Comparison of ENCODE assay signal across 1 cellular context in the genomic region with DNA sequence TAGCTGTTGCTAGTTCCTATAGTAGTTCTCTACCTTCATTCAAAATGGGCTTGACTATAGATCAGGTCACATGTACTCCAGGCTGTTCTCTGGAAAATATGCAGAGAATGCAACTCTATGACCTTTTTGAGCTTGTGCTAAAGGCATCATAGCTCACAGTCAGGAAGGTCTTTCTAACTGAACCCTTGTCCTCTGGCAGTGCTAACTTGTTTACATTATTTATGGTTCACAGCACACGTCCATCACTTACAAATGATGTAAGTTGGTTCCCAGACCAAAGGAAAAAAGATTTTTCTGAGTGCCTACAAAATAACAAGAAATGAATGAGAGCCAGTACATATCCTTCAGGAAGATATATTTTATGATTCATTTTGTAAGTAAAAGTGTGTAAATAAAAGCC.
A peak's percentile ranks its signal among the peaks of the same experiment; 100 is the strongest.
TF ChIP-seq lines count a peak whose summit lies in the region.

No MANE protein-coding gene starts in this region.

TF ChIP-seq in HepG2, 621 proteins besides CTCF, POLR2A, EP300 and RAD21 (continued from another document and continues in another):
- peak; percentile 97 for TF ChIP-seq FOXK1 (CRISPR knock-in tag; IDR thresholded peaks at IDR 0.05; ENCODE audit: borderline replicate concordance, low read depth)
- TF ChIP-seq PAXIP1 (CRISPR knock-in tag; conservative IDR thresholded peaks at IDR 0.05), result peak; percentile 98
- TF ChIP-seq, protein P1, sequence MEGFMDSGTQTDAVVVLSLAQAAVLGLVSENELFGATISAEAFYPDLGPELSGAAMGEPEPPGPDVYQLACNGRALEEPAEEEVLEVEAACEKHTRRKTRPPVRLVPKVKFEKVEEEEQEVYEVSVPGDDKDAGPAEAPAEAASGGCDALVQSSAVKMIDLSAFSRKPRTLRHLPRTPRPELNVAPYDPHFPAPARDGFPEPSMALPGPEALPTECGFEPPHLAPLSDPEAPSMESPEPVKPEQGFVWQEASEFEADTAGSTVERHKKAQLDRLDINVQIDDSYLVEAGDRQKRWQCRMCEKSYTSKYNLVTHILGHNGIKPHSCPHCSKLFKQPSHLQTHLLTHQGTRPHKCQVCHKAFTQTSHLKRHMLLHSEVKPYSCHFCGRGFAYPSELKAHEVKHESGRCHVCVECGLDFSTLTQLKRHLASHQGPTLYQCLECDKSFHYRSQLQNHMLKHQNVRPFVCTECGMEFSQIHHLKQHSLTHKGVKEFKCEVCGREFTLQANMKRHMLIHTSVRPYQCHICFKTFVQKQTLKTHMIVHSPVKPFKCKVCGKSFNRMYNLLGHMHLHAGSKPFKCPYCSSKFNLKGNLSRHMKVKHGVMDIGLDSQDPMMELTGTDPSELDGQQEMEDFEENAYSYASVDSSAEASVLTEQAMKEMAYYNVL (CRISPR knock-in tag; IDR thresholded peaks at IDR 0.05; ENCODE audit: borderline replicate concordance), result peak; percentile 89; the same call in 1 of the 2 replicates
- no peak for TF ChIP-seq ZZZ3 (CRISPR knock-in tag; IDR thresholded peaks at IDR 0.05; ENCODE audit: borderline replicate concordance)
- TF ChIP-seq PCBP1 (IDR thresholded peaks at IDR 0.05; ENCODE audit: borderline replicate concordance, low read depth, low read length), result no peak
- TF ChIP-seq MYNN (CRISPR knock-in tag; IDR thresholded peaks at IDR 0.05; ENCODE audit: low read depth), result no peak
- no peak for TF ChIP-seq ZNF180 (CRISPR knock-in tag; IDR thresholded peaks at IDR 0.05; ENCODE audit: borderline replicate concordance, low read depth)
- TF ChIP-seq REL (CRISPR knock-in tag; conservative IDR thresholded peaks at IDR 0.05), result no peak
- TF ChIP-seq FOXA3 (CRISPR knock-in tag; IDR thresholded peaks at IDR 0.05), result peak; percentile 99
- no peak for TF ChIP-seq U2AF1 (optimal IDR thresholded peaks at IDR 0.05; ENCODE audit: low read depth, low read length)
- TF ChIP-seq ZSCAN22 (CRISPR knock-in tag; IDR thresholded peaks at IDR 0.05), result no peak
- no peak; the same call in 1 of the 2 replicates for TF ChIP-seq ZBTB34 (CRISPR knock-in tag; IDR thresholded peaks at IDR 0.05)
- TF ChIP-seq ZBTB26 (CRISPR knock-in tag; IDR thresholded peaks at IDR 0.05; ENCODE audit: borderline replicate concordance), result peak; percentile 77
- no peak for TF ChIP-seq HOXA7 (CRISPR knock-in tag; IDR thresholded peaks at IDR 0.05)
- TF ChIP-seq PRPF4 (IDR thresholded peaks at IDR 0.05; ENCODE audit: low read depth, low read length, poor library complexity, severe bottlenecking), result no peak
- TF ChIP-seq CCAR2 (optimal IDR thresholded peaks at IDR 0.05; ENCODE audit: low read depth, low read length), result no peak
- TF ChIP-seq, protein P2, sequence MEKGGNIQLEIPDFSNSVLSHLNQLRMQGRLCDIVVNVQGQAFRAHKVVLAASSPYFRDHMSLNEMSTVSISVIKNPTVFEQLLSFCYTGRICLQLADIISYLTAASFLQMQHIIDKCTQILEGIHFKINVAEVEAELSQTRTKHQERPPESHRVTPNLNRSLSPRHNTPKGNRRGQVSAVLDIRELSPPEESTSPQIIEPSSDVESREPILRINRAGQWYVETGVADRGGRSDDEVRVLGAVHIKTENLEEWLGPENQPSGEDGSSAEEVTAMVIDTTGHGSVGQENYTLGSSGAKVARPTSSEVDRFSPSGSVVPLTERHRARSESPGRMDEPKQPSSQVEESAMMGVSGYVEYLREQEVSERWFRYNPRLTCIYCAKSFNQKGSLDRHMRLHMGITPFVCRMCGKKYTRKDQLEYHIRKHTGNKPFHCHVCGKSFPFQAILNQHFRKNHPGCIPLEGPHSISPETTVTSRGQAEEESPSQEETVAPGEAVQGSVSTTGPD (CRISPR knock-in tag; IDR thresholded peaks at IDR 0.05), result no peak
- TF ChIP-seq, protein P3, sequence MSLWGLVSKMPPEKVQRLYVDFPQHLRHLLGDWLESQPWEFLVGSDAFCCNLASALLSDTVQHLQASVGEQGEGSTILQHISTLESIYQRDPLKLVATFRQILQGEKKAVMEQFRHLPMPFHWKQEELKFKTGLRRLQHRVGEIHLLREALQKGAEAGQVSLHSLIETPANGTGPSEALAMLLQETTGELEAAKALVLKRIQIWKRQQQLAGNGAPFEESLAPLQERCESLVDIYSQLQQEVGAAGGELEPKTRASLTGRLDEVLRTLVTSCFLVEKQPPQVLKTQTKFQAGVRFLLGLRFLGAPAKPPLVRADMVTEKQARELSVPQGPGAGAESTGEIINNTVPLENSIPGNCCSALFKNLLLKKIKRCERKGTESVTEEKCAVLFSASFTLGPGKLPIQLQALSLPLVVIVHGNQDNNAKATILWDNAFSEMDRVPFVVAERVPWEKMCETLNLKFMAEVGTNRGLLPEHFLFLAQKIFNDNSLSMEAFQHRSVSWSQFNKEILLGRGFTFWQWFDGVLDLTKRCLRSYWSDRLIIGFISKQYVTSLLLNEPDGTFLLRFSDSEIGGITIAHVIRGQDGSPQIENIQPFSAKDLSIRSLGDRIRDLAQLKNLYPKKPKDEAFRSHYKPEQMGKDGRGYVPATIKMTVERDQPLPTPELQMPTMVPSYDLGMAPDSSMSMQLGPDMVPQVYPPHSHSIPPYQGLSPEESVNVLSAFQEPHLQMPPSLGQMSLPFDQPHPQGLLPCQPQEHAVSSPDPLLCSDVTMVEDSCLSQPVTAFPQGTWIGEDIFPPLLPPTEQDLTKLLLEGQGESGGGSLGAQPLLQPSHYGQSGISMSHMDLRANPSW (CRISPR knock-in tag; IDR thresholded peaks at IDR 0.05; ENCODE audit: borderline replicate concordance), result peak; percentile 89
- peak in 1 of 2 experiments; percentile 95; a peak in 2 of 4 replicates for TF ChIP-seq ATF4 (CRISPR knock-in tag; IDR thresholded peaks at IDR 0.05)
- no peak for TF ChIP-seq ZFP36L2 (CRISPR knock-in tag; IDR thresholded peaks at IDR 0.05)
- TF ChIP-seq ZNF768 (CRISPR knock-in tag; IDR thresholded peaks at IDR 0.05), result no peak
- TF ChIP-seq TBL1XR1 (IDR thresholded peaks at IDR 0.05; ENCODE audit: borderline replicate concordance, low read length, partially characterized antibody), result peak; percentile 89
- no peak for TF ChIP-seq ZNF326 (CRISPR knock-in tag; IDR thresholded peaks at IDR 0.05; ENCODE audit: borderline replicate concordance)
- TF ChIP-seq ZNF770 (CRISPR knock-in tag; IDR thresholded peaks at IDR 0.05), result peak; percentile 26; the same call in 1 of the 2 replicates
- TF ChIP-seq HNF1B (CRISPR knock-in tag; IDR thresholded peaks at IDR 0.05), result peak; percentile 93
- no peak for TF ChIP-seq CBX1 (IDR thresholded peaks at IDR 0.05; ENCODE audit: low read depth)
- TF ChIP-seq ZSCAN21 (CRISPR knock-in tag; IDR thresholded peaks at IDR 0.05; ENCODE audit: borderline replicate concordance), result no peak
- TF ChIP-seq RBFOX2 (IDR thresholded peaks at IDR 0.05; ENCODE audit: low read depth, low read length), result no peak
- TF ChIP-seq, protein P4, sequence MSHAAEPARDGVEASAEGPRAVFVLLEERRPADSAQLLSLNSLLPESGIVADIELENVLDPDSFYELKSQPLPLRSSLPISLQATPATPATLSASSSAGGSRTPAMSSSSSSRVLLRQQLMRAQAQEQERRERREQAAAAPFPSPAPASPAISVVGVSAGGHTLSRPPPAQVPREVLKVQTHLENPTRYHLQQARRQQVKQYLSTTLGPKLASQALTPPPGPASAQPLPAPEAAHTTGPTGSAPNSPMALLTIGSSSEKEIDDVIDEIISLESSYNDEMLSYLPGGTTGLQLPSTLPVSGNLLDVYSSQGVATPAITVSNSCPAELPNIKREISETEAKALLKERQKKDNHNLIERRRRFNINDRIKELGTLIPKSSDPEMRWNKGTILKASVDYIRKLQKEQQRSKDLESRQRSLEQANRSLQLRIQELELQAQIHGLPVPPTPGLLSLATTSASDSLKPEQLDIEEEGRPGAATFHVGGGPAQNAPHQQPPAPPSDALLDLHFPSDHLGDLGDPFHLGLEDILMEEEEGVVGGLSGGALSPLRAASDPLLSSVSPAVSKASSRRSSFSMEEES (CRISPR knock-in tag; IDR thresholded peaks at IDR 0.05), result peak; percentile 97
- TF ChIP-seq PHF8 (CRISPR knock-in tag; IDR thresholded peaks at IDR 0.05), result no peak
- TF ChIP-seq NCOR1 (IDR thresholded peaks at IDR 0.05; ENCODE audit: borderline replicate concordance, low read length), result peak; percentile 89; the same call in 1 of the 2 replicates
- TF ChIP-seq ZNF230 (CRISPR knock-in tag; IDR thresholded peaks at IDR 0.05), result no peak
- no peak for TF ChIP-seq BRD4 (CRISPR knock-in tag; IDR thresholded peaks at IDR 0.05)
